1 cellular context compared by ENCODE assay signal in genomic region chr3:186614597-186615483, GRCh38.
TF ChIP-seq lines count a peak whose summit lies in the region.

No MANE protein-coding gene starts in this region.

TF ChIP-seq in HepG2, 621 proteins besides CTCF, POLR2A, EP300 and RAD21 (continued from another document and continues in another):
- TF ChIP-seq ZNF609 (CRISPR knock-in tag; IDR thresholded peaks at IDR 0.05; ENCODE audit: borderline replicate concordance) = peak; percentile 62; the same call in 1 of the 2 replicates
- TF ChIP-seq ZGPAT (CRISPR knock-in tag; IDR thresholded peaks at IDR 0.05) = 0 out of 2 replicates have a peak, but pooled peaks have one; percentile 7
- TF ChIP-seq ATRX (CRISPR knock-in tag; IDR thresholded peaks at IDR 0.05; ENCODE audit: borderline replicate concordance) = no peak
- TF ChIP-seq ZNF274 (CRISPR knock-in tag; IDR thresholded peaks at IDR 0.05) = 0 out of 2 replicates have a peak, but pooled peaks have one; percentile 28
- peak; percentile 58; the same call in 1 of the 2 replicates for TF ChIP-seq ZIK1 (CRISPR knock-in tag; IDR thresholded peaks at IDR 0.05; ENCODE audit: borderline replicate concordance, low read depth)
- no peak for TF ChIP-seq ZNF629 (CRISPR knock-in tag; conservative IDR thresholded peaks at IDR 0.05)
- TF ChIP-seq ZFP36L2 (CRISPR knock-in tag; IDR thresholded peaks at IDR 0.05) = peak; percentile 27; the same call in 1 of the 2 replicates
- peak in 1 of 2 experiments; percentile 23; a peak in 1 of 4 replicates for TF ChIP-seq KLF16 (CRISPR knock-in tag; IDR thresholded peaks at IDR 0.05)
- peak; percentile 6; the same call in 1 of the 2 replicates for TF ChIP-seq NFYC (CRISPR knock-in tag; IDR thresholded peaks at IDR 0.05)
- TF ChIP-seq NFIC (IDR thresholded peaks at IDR 0.05; ENCODE audit: low read length) = no peak
- TF ChIP-seq RCOR2 (CRISPR knock-in tag; IDR thresholded peaks at IDR 0.05) = 0 out of 2 replicates have a peak, but pooled peaks have one; percentile 11
- TF ChIP-seq GATAD1 (CRISPR knock-in tag; IDR thresholded peaks at IDR 0.05) = 0 out of 2 replicates have a peak, but pooled peaks have one; percentile 39
- TF ChIP-seq DR1 (CRISPR knock-in tag; IDR thresholded peaks at IDR 0.05) = no peak
- TF ChIP-seq SMYD3 (CRISPR knock-in tag; IDR thresholded peaks at IDR 0.05) = no peak; the same call in 1 of the 2 replicates
- peak; percentile 35; the same call in 1 of the 2 replicates for TF ChIP-seq MEF2D (CRISPR knock-in tag; IDR thresholded peaks at IDR 0.05)
- no peak for TF ChIP-seq SOX13 (IDR thresholded peaks at IDR 0.05)
- peak in 1 of 2 experiments; percentile 50; a peak in 1 of 4 replicates for TF ChIP-seq SOX13 (CRISPR knock-in tag; conservative IDR thresholded peaks at IDR 0.05 in 1 of 2, IDR thresholded peaks at IDR 0.05 in 1 of 2)
- peak; percentile 32 for TF ChIP-seq ZNF883 (CRISPR knock-in tag; IDR thresholded peaks at IDR 0.05; ENCODE audit: not compliant biosample characterization)
- TF ChIP-seq THAP7 (CRISPR knock-in tag; IDR thresholded peaks at IDR 0.05) = no peak
- TF ChIP-seq ZNF251 (CRISPR knock-in tag; IDR thresholded peaks at IDR 0.05) = no peak
- no peak for TF ChIP-seq CREB1 (IDR thresholded peaks at IDR 0.05)
- TF ChIP-seq CREB1 (CRISPR knock-in tag; IDR thresholded peaks at IDR 0.05) = peak; percentile 59
- TF ChIP-seq NR0B2 (CRISPR knock-in tag; IDR thresholded peaks at IDR 0.05) = no peak
- TF ChIP-seq ADNP (CRISPR knock-in tag; IDR thresholded peaks at IDR 0.05) = no peak
- TF ChIP-seq JDP2 (CRISPR knock-in tag; IDR thresholded peaks at IDR 0.05; ENCODE audit: borderline replicate concordance) = no peak
- TF ChIP-seq ELF4 (CRISPR knock-in tag; IDR thresholded peaks at IDR 0.05; ENCODE audit: borderline replicate concordance) = no peak
- TF ChIP-seq ZNF670 (CRISPR knock-in tag; IDR thresholded peaks at IDR 0.05; ENCODE audit: borderline replicate concordance) = no peak; the same call in 1 of the 2 replicates
- no peak for TF ChIP-seq GPN1 (CRISPR knock-in tag; IDR thresholded peaks at IDR 0.05; ENCODE audit: borderline replicate concordance)
- TF ChIP-seq JUN (CRISPR knock-in tag; IDR thresholded peaks at IDR 0.05) = no peak
- 0 out of 2 replicates have a peak, but pooled peaks have one; percentile 31 for TF ChIP-seq ZBTB25 (CRISPR knock-in tag; IDR thresholded peaks at IDR 0.05)
- peak; percentile 59; the same call in 1 of the 2 replicates for TF ChIP-seq SP4 (CRISPR knock-in tag; IDR thresholded peaks at IDR 0.05)
- no peak for TF ChIP-seq NFKB2 (CRISPR knock-in tag; IDR thresholded peaks at IDR 0.05; ENCODE audit: borderline replicate concordance)
- TF ChIP-seq NRL (CRISPR knock-in tag; IDR thresholded peaks at IDR 0.05; ENCODE audit: borderline replicate concordance) = peak; percentile 65; the same call in 1 of the 2 replicates
- no peak for TF ChIP-seq ZNF280D (CRISPR knock-in tag; IDR thresholded peaks at IDR 0.05)
- TF ChIP-seq KMT2A (CRISPR knock-in tag; IDR thresholded peaks at IDR 0.05) = 0 out of 2 replicates have a peak, but pooled peaks have one; percentile 27
- TF ChIP-seq ATF5 (CRISPR knock-in tag; IDR thresholded peaks at IDR 0.05; ENCODE audit: low read depth) = no peak; the same call in 1 of the 2 replicates
- no peak for TF ChIP-seq ZBTB1 (CRISPR knock-in tag; IDR thresholded peaks at IDR 0.05; ENCODE audit: borderline replicate concordance)
- TF ChIP-seq CREBL2 (CRISPR knock-in tag; IDR thresholded peaks at IDR 0.05; ENCODE audit: borderline replicate concordance) = no peak
- TF ChIP-seq GABPA (IDR thresholded peaks at IDR 0.05; ENCODE audit: low read depth, low read length) = no peak
- no peak for TF ChIP-seq GABPA (CRISPR knock-in tag; IDR thresholded peaks at IDR 0.05; ENCODE audit: low read depth)
- peak; percentile 96 for TF ChIP-seq ZNF318 (CRISPR knock-in tag; IDR thresholded peaks at IDR 0.05)
